Comparison of ENCODE assay signal across 38 cellular contexts in genomic region chr3:166809520-166809919, GRCh38.
"Had no signal": no experiment of that assay in that cellular context is flagged by ENCODE, and none has a peak within 500 bp of the region (broad histone marks: within the 10 kb centered on the region; RNA-seq: fewer than 3 reads in every experiment).

No MANE protein-coding gene starts in this region.

- H3K27ac ChIP-seq: ascending aorta, cardiac muscle cell, Peyer's patch, SJSA1 had no signal

- H3K4me1 ChIP-seq: ascending aorta, Peyer's patch, SJSA1 had no signal

- H3K4me3 ChIP-seq: ascending aorta, cardiac muscle cell, MG63, Peyer's patch, SJSA1 had no signal

- H3K27me3 Mint-ChIP-seq: activated CD4-positive, alpha-beta memory T cell treated with anti-CD3 and anti-CD28 coated beads for 36 hours; activated CD8-positive, alpha-beta memory T cell treated with anti-CD3 and anti-CD28 coated beads, Interleukin-2, amount 10 ng/mL, durations not matched to agents 7 days and 5 days; activated naive CD4-positive, alpha-beta T cell treated with anti-CD3 and anti-CD28 coated beads, Interleukin-2, amount 50 U/mL, for 24 hours; activated naive CD8-positive, alpha-beta T cell treated with anti-CD3 and anti-CD28 coated beads, Interleukin-2, amount 10 ng/mL, durations not matched to agents 7 days and 5 days; activated T-helper 17 cell treated with anti-CD3 and anti-CD28 coated beads, Interleukin-2, amount 50 U/mL, for 72 hours; central memory CD8-positive, alpha-beta T cell had no signal

- H3K27me3 ChIP-seq: ascending aorta, cardiac muscle cell, MG63, Peyer's patch, SJSA1 had no signal

- H3K4me3 Mint-ChIP-seq: activated CD4-positive, alpha-beta memory T cell treated with anti-CD3 and anti-CD28 coated beads for 36 hours; activated CD8-positive, alpha-beta memory T cell treated with anti-CD3 and anti-CD28 coated beads, Interleukin-2, amount 10 ng/mL, durations not matched to agents 7 days and 5 days; activated naive CD4-positive, alpha-beta T cell treated with anti-CD3 and anti-CD28 coated beads, Interleukin-2, amount 50 U/mL, for 24 hours; activated naive CD8-positive, alpha-beta T cell treated with anti-CD3 and anti-CD28 coated beads, Interleukin-2, amount 10 ng/mL, durations not matched to agents 7 days and 5 days; activated T-cell treated with anti-CD3 and anti-CD28 coated beads, Interleukin-2, amount 50 U/mL, for 72 hours; activated T-helper 17 cell treated with anti-CD3 and anti-CD28 coated beads, Interleukin-2, amount 50 U/mL, for 72 hours; central memory CD8-positive, alpha-beta T cell; T-helper 1 cell treated with Interleukin-12 subunit alpha and Interleukin-12 subunit beta and Interleukin-4 antibody, amounts not matched to agents 30 μg/mL and 1 μg/mL, for 36 hours; T-helper 2 cell treated with Interferon-gamma antibody and Interleukin-4, amounts not matched to agents 5 μg/mL and 100 μg/mL, for 36 hours had no signal

- ATAC-seq: activated CD8-positive, alpha-beta memory T cell treated with anti-CD3 and anti-CD28 coated beads, Interleukin-2, amount 10 ng/mL, durations not matched to agents 7 days and 5 days; activated T-cell treated with anti-CD3 and anti-CD28 coated beads, Interleukin-2, amount 50 U/mL, for 72 hours; activated T-helper 17 cell treated with anti-CD3 and anti-CD28 coated beads, Interleukin-2, amount 50 U/mL, for 72 hours; PC-3 had no signal

- H3K36me3 ChIP-seq: ascending aorta, cardiac muscle cell, MG63, Peyer's patch, SJSA1 had no signal

- H3K27ac Mint-ChIP-seq: activated CD4-positive, alpha-beta memory T cell treated with anti-CD3 and anti-CD28 coated beads for 36 hours; activated CD8-positive, alpha-beta memory T cell treated with anti-CD3 and anti-CD28 coated beads, Interleukin-2, amount 10 ng/mL, durations not matched to agents 7 days and 5 days; activated naive CD4-positive, alpha-beta T cell treated with anti-CD3 and anti-CD28 coated beads, Interleukin-2, amount 50 U/mL, for 24 hours; activated naive CD8-positive, alpha-beta T cell treated with anti-CD3 and anti-CD28 coated beads, Interleukin-2, amount 10 ng/mL, durations not matched to agents 7 days and 5 days; activated T-cell treated with anti-CD3 and anti-CD28 coated beads, Interleukin-2, amount 50 U/mL, for 72 hours; activated T-helper 17 cell treated with anti-CD3 and anti-CD28 coated beads, Interleukin-2, amount 50 U/mL, for 72 hours; T-helper 1 cell treated with Interleukin-12 subunit alpha and Interleukin-12 subunit beta and Interleukin-4 antibody, amounts not matched to agents 30 μg/mL and 1 μg/mL, for 36 hours; T-helper 2 cell treated with Interferon-gamma antibody and Interleukin-4, amounts not matched to agents 5 μg/mL and 100 μg/mL, for 36 hours had no signal

- DNase-seq: activated CD4-positive, alpha-beta memory T cell treated with anti-CD3 and anti-CD28 coated beads for 36 hours; activated CD4-positive, alpha-beta T cell treated with anti-CD3 and anti-CD28 coated beads for 4 hours; activated CD4-positive, alpha-beta T cell treated with anti-CD3 and anti-CD28 coated beads, Interleukin-2, amount 50 U/mL, for 1 hour; activated CD4-positive, CD25-positive, alpha-beta regulatory T cell treated with anti-CD3 and anti-CD28 coated beads, Interleukin-2, amount 50 U/mL, for 72 hours; activated CD8-positive, alpha-beta memory T cell treated with anti-CD3 and anti-CD28 coated beads for 24 hours; activated CD8-positive, alpha-beta memory T cell treated with anti-CD3 and anti-CD28 coated beads, Interleukin-2, amount 10 ng/mL, durations not matched to agents 7 days and 5 days; activated CD8-positive, alpha-beta memory T cell treated with anti-CD3 and anti-CD28 coated beads, Interleukin-2, amount 50 U/mL, for 48 hours; activated effector memory CD4-positive, alpha-beta T cell treated with anti-CD3 and anti-CD28 coated beads, Interleukin-2, amount 50 U/mL, for 16 hours; activated naive CD4-positive, alpha-beta T cell; activated naive CD8-positive, alpha-beta T cell treated with anti-CD3 and anti-CD28 coated beads, Interleukin-2, amount 10 ng/mL, durations not matched to agents 7 days and 5 days; activated T-cell treated with anti-CD3 and anti-CD28 coated beads, Interleukin-2, amount 50 U/mL, for 72 hours; amygdala; Karpas-422; KBM-7; MG63; NCI-H1048; NCI-H1105 treated with DMSO at 0.1 percent for 48 hours; NCI-H1436; NCI-H187; NCI-H2029 treated with DMSO at 0.1 percent for 48 hours; NCI-H2171; NCI-H446 treated with DMSO at 0.1 percent for 48 hours; NCI-H526; NCI-H748 treated with DMSO at 0.1 percent for 48 hours; NK-92 treated with Interleukin-12 subunit alpha and Interleukin-12 subunit beta, amount 100 ng/mL, for 24 hours; PC-3; Peyer's patch; RPMI8226; SHP77 treated with DMSO at 0.1 percent for 48 hours; SK-N-SH had no signal

- H3K4me1 Mint-ChIP-seq: activated CD8-positive, alpha-beta memory T cell treated with anti-CD3 and anti-CD28 coated beads, Interleukin-2, amount 10 ng/mL, durations not matched to agents 7 days and 5 days; activated naive CD4-positive, alpha-beta T cell treated with anti-CD3 and anti-CD28 coated beads, Interleukin-2, amount 50 U/mL, for 24 hours; activated naive CD8-positive, alpha-beta T cell treated with anti-CD3 and anti-CD28 coated beads, Interleukin-2, amount 10 ng/mL, durations not matched to agents 7 days and 5 days; activated T-helper 17 cell treated with anti-CD3 and anti-CD28 coated beads, Interleukin-2, amount 50 U/mL, for 72 hours; central memory CD8-positive, alpha-beta T cell had no signal

- H3K9ac ChIP-seq: SK-N-SH had no signal

- H3K36me3 Mint-ChIP-seq: activated CD4-positive, alpha-beta memory T cell treated with anti-CD3 and anti-CD28 coated beads for 36 hours; activated CD8-positive, alpha-beta memory T cell treated with anti-CD3 and anti-CD28 coated beads, Interleukin-2, amount 10 ng/mL, durations not matched to agents 7 days and 5 days; activated naive CD4-positive, alpha-beta T cell treated with anti-CD3 and anti-CD28 coated beads, Interleukin-2, amount 50 U/mL, for 24 hours; activated naive CD8-positive, alpha-beta T cell treated with anti-CD3 and anti-CD28 coated beads, Interleukin-2, amount 10 ng/mL, durations not matched to agents 7 days and 5 days had no signal

- H3K4me2 ChIP-seq: SK-N-SH had no signal
